8 cellular contexts compared by ENCODE assay signal in the genomic region with DNA sequence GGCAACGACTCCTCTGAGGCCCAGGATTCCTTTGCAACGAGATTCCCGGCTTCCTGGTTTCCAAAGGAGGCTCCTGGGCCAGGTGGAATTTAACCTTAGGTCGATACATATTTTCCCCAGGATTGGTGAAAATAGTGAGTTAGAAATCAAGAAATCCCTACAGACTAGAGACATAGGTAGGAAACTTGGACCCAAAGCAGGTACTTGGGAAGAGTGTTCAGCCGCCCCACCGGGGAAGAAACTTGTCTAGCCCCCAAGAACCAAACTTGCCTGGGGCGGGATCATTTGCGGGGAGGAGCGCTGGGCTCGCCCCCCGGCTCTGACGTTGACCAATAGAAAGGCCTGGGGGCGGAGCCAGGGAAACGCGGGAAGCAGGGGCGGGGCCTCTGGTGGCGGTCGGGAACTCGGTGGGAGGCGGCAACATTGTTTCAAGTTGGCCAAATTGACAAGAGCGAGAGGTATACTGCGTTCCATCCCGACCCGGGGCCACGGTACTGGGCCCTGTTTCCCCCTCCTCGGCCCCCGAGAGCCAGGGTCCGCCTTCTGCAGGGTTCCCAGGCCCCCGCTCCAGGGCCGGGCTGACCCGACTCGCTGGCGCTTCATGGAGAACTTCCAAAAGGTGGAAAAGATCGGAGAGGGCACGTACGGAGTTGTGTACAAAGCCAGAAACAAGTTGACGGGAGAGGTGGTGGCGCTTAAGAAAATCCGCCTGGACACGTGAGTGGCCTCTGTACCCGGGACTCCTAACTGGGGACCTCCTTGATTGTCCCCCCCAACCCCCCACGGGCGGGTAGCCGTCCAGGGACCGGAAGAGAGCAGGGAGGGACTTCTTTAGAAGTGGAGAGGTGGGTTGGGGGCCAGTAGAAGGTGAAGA. TPM values are rescaled to one million over a fixed set of nuclear protein-coding genes. Genes with fewer than 3 reads are reported as not detected.
DNase-seq lines count a peak whose midpoint lies in the region; ATAC-seq and TF ChIP-seq lines count a peak whose summit lies in the region.

A gene (plus strand): TSS at position 423 of the 874 bp plus-strand sequence. CDS start 179 bp downstream, at position 602.

- DNase-seq in HFF-Myc (ENCODE audit: extremely low read depth, low read depth), result no peak
- peak; percentile 78 for DNase-seq in MV-4-11 (lab: John Stamatoyannopoulos, UW)
- peak; percentile 89 for DNase-seq in activated naive CD4-positive, alpha-beta T cell treated with anti-CD3 and anti-CD28 coated beads, Interleukin-2, amount 50 U/mL, for 16 hours
- no peak for DNase-seq in glomerular endothelial cell (ENCODE audit: extremely low read depth, low read depth, low spot score)
- peak; percentile 97 for DNase-seq in osteoblast (ENCODE audit: insufficient read length, low spot score, missing footprints)
- DNase-seq in thoracic aorta (ENCODE audit: low spot score), result peak; percentile 84

- ATAC-seq in SK-N-SH treated with all-trans-retinoic acid at 6 μM for 48 hours, result peak; percentile 96
- ATAC-seq in thoracic aorta (ENCODE audit: insufficient number of reproducible peaks, low FRiP score, low read depth), result peak; percentile 75

- peak within 1 kb of the TSS; percentile 98 for H2AFZ ChIP-seq in osteoblast (ENCODE audit: low read length)

- peak within 1 kb of the TSS; percentile 97 for H3K4me2 ChIP-seq in osteoblast (ENCODE audit: insufficient read depth, low read length)

- H4K20me1 ChIP-seq in osteoblast (ENCODE audit: insufficient read depth, low read length), result no peaks in the 10 kb centered on the region

- H3K36me3 ChIP-seq in osteoblast (ENCODE audit: insufficient read depth, low read length) (no peaks in the 10 kb centered on the region), thoracic aorta (no peaks in the 10 kb centered on the region)

- H3K4me1 ChIP-seq in osteoblast (ENCODE audit: insufficient read depth, low read length), result peaks cover 22% of the 10 kb centered on the region
- H3K4me1 ChIP-seq in thoracic aorta (ENCODE audit: control insufficient read depth in 1 of 2, low read depth in 2 of 2), result peaks cover 6 to 19% of the 10 kb centered on the region in 2 donors

- TF ChIP-seq CTCF in HFF-Myc (IDR thresholded peaks at IDR 0.05; ENCODE audit: low read depth, low read length, missing control alignments) (no peak), osteoblast (IDR thresholded peaks at IDR 0.05; ENCODE audit: extremely low read depth, low read depth, low read length) (no peak), thoracic aorta (IDR thresholded peaks at IDR 0.05) (no peak)

- no peaks in the 10 kb centered on the region for H3K9me3 ChIP-seq in osteoblast (ENCODE audit: low read depth, low read length)
- no peaks in the 10 kb centered on the region for H3K9me3 ChIP-seq in thoracic aorta

- H3K27me3 ChIP-seq in osteoblast (ENCODE audit: insufficient read depth, low read length), result no peaks in the 10 kb centered on the region
- H3K27me3 ChIP-seq in thoracic aorta (replicated peaks; ENCODE audit: insufficient read depth), result no peaks in the 10 kb centered on the region

- H3K4me3 ChIP-seq in GM08714 (ENCODE audit: low read length) (peak within 1 kb of the TSS; percentile 89), HFF-Myc (replicated peaks; ENCODE audit: low read depth, low read length) (peak within 1 kb of the TSS; percentile 91), osteoblast (ENCODE audit: insufficient read depth, low read length) (peak within 1 kb of the TSS; percentile 98), thoracic aorta (peak within 1 kb of the TSS; percentile 84)

- H3K79me2 ChIP-seq in osteoblast (ENCODE audit: insufficient read depth, low read length), result peaks cover 22% of the 10 kb centered on the region

- peak within 1 kb of the TSS; percentile 83 for H3K27ac ChIP-seq in osteoblast (ENCODE audit: low read depth, low read length)
- H3K27ac ChIP-seq in thoracic aorta, result peak within 1 kb of the TSS; percentile 78 to 83

TF ChIP-seq in SK-N-SH treated with all-trans-retinoic acid at 6 μM for 48 hours, 23 proteins besides CTCF, POLR2A, EP300 and RAD21:
- TF ChIP-seq, protein P1, sequence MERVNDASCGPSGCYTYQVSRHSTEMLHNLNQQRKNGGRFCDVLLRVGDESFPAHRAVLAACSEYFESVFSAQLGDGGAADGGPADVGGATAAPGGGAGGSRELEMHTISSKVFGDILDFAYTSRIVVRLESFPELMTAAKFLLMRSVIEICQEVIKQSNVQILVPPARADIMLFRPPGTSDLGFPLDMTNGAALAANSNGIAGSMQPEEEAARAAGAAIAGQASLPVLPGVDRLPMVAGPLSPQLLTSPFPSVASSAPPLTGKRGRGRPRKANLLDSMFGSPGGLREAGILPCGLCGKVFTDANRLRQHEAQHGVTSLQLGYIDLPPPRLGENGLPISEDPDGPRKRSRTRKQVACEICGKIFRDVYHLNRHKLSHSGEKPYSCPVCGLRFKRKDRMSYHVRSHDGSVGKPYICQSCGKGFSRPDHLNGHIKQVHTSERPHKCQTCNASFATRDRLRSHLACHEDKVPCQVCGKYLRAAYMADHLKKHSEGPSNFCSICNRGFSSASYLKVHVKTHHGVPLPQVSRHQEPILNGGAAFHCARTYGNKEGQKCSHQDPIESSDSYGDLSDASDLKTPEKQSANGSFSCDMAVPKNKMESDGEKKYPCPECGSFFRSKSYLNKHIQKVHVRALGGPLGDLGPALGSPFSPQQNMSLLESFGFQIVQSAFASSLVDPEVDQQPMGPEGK (CRISPR knock-in tag; IDR thresholded peaks at IDR 0.05; ENCODE audit: borderline replicate concordance), result peak; percentile 18; the same call in 1 of the 2 replicates
- no peak for TF ChIP-seq ZNF8 (CRISPR knock-in tag; IDR thresholded peaks at IDR 0.05)

RNA-seq across cellular contexts. Expression of the gene that starts here (rescaled TPM):
- 20.2 and 28.4 TPM in 2 replicates for total RNA-seq in glomerular endothelial cell
- 13.0 and 13.4 TPM in 2 replicates for total RNA-seq in osteoblast
- 10 to 100 TPM; 18.0 to 32.5 TPM for total RNA-seq in thoracic aorta

Comparison
In these comparisons a context has a peak if more than half of its experiments do, and no peak if none do; other contexts are left out.
1. DNase-seq: peak in MV-4-11 (single experiment), activated naive CD4-positive, alpha-beta T cell treated with anti-CD3 and anti-CD28 coated beads, Interleukin-2, amount 50 U/mL, for 16 hours (single experiment), osteoblast (single experiment) and thoracic aorta (single experiment); none in HFF-Myc (single experiment) and glomerular endothelial cell (single experiment).
2. Peak in every context shown above with its lines, with median percentiles within 50 percentile points of each other: H3K4me3 ChIP-seq.